12 cellular contexts compared by ENCODE assay signal in the genomic region with DNA sequence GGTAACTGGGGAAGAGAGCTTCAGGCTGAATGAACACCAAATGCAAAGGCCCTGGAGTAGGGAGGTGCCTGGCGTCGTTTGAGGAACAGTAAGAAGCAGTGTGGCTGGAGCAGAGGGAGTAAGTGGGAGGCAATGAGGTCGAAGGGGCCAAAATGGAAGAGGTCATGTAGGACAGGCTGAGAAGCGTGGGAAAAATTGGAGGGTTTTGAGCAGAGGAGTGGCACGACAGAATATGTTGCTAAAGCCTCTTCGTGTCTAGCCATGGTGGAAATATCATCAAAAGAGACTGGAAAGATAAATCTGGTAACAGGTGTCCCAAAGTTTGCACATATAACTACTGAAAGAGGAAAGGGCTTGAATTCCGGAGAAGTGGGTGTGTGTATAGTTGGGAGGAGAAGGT. TPM values are rescaled to one million over a fixed set of nuclear protein-coding genes. Genes with fewer than 3 reads are reported as not detected.
DNase-seq lines count a peak whose midpoint lies in the region; ATAC-seq and TF ChIP-seq lines count a peak whose summit lies in the region.
"Had no signal": no experiment of that assay in that cellular context is flagged by ENCODE, and none has a peak within 500 bp of the region (broad histone marks: within the 10 kb centered on the region; RNA-seq: fewer than 3 reads in every experiment).

No MANE protein-coding gene starts in this region.

- H3K36me3 Mint-ChIP-seq in CD4-positive, alpha-beta T cell (ENCODE audit: low read depth): peaks cover 5% of the 10 kb centered on the region
- H3K36me3 Mint-ChIP-seq in brain (no peaks in the 10 kb centered on the region), nephron progenitor cell (ENCODE audit: low read depth) (no peaks in the 10 kb centered on the region)
- H3K36me3 Mint-ChIP-seq: activated CD4-positive, alpha-beta memory T cell treated with anti-CD3 and anti-CD28 coated beads for 36 hours had no signal

- H3K4me1 ChIP-seq in Peyer's patch: peaks cover 0 to 24% (median 7%) of the 10 kb centered on the region in 4 donors

- peak overlapping the region; percentile 99 for H3K4me3 Mint-ChIP-seq in CD4-positive, alpha-beta T cell
- H3K4me3 Mint-ChIP-seq in brain (peak overlapping the region; percentile 85 to 95 (median 90)), nephron progenitor cell (peak overlapping the region; percentile 90)

- intact Hi-C loops in CD4-positive, alpha-beta T cell (cut with DNase I, micrococcal nuclease): no loop called here

- H3K27ac Mint-ChIP-seq in CD4-positive, alpha-beta T cell: no peak overlapping the region
- H3K27ac Mint-ChIP-seq in brain: peak overlapping the region; percentile 13 to 100 (median 100)
- H3K27ac Mint-ChIP-seq in nephron progenitor cell: no peak overlapping the region
- H3K27ac Mint-ChIP-seq: activated CD4-positive, alpha-beta memory T cell treated with anti-CD3 and anti-CD28 coated beads for 36 hours had no signal

- H3K9me3 Mint-ChIP-seq in CD4-positive, alpha-beta T cell: no peaks in the 10 kb centered on the region
- H3K9me3 Mint-ChIP-seq in brain: peaks cover 0 to 5% (median 0%) of the 10 kb centered on the region in 5 experiments
- no peaks in the 10 kb centered on the region for H3K9me3 Mint-ChIP-seq in nephron progenitor cell
- H3K9me3 Mint-ChIP-seq: activated CD4-positive, alpha-beta memory T cell treated with anti-CD3 and anti-CD28 coated beads for 36 hours had no signal

- TF ChIP-seq POLR2A in Peyer's patch (IDR thresholded peaks at IDR 0.05): no peak

- H3K27me3 Mint-ChIP-seq in CD4-positive, alpha-beta T cell: peaks cover 19% of the 10 kb centered on the region
- H3K27me3 Mint-ChIP-seq in brain: peaks cover 18% of the 10 kb centered on the region
- H3K27me3 Mint-ChIP-seq in nephron progenitor cell (ENCODE audit: low read depth, poor library complexity): peaks cover 61% of the 10 kb centered on the region

- no peaks in the 10 kb centered on the region for H3K36me3 ChIP-seq in Peyer's patch
- H3K36me3 ChIP-seq: upper lobe of left lung had no signal

- H3K4me3 ChIP-seq in Peyer's patch: no peak overlapping the region

- no peaks in the 10 kb centered on the region for H3K9me3 ChIP-seq in CD4-positive, alpha-beta T cell (ENCODE audit: control insufficient read depth, low read length)
- no peaks in the 10 kb centered on the region for H3K9me3 ChIP-seq in Peyer's patch
- H3K9me3 ChIP-seq: upper lobe of left lung had no signal

- POLR2A ChIA-PET in CD4-positive, alpha-beta T cell (lab: Charles Lee): no interaction called here

- H3K4me1 Mint-ChIP-seq in CD4-positive, alpha-beta T cell (ENCODE audit: low read depth): peaks cover 13% of the 10 kb centered on the region
- H3K4me1 Mint-ChIP-seq in brain (peaks cover 72% of the 10 kb centered on the region), nephron progenitor cell (peaks cover 25% of the 10 kb centered on the region)

- CTCF ChIA-PET in CD4-positive, alpha-beta T cell (lab: Charles Lee): no interaction called here

- H3K27ac ChIP-seq in CD4-positive, alpha-beta T cell (ENCODE audit: low read depth, low read length): no peak overlapping the region
- no peak overlapping the region for H3K27ac ChIP-seq in Peyer's patch
- H3K27ac ChIP-seq: upper lobe of left lung had no signal

- peaks cover 5% of the 10 kb centered on the region for H3K27me3 ChIP-seq in CD4-positive, alpha-beta T cell (ENCODE audit: control insufficient read depth, insufficient read depth, low read length)
- peaks cover 0 to 14% of the 10 kb centered on the region in 2 donors for H3K27me3 ChIP-seq in Peyer's patch

- no peak for DNase-seq in CD4-positive, alpha-beta T cell
- peak; percentile 70 for DNase-seq in DMS79 treated with DMSO at 0.1 percent for 48 hours (lab: John Stamatoyannopoulos, UW)
- DNase-seq in nephron progenitor cell: no peak
- no peak for DNase-seq in Peyer's patch
- DNase-seq in cerebellar cortex (ENCODE audit: low spot score): no peak
- no peak for DNase-seq in NCI-H2107 treated with DMSO at 0.1 percent for 48 hours (lab: John Stamatoyannopoulos, UW; ENCODE audit: unreplicated experiment)
- DNase-seq in HuH-7 (ENCODE audit: low spot score): no peak
- DNase-seq: activated CD4-positive, alpha-beta memory T cell treated with anti-CD3 and anti-CD28 coated beads for 36 hours; Kasumi-1; SIG-M5 had no signal

- no peak for TF ChIP-seq CTCF in CD4-positive, alpha-beta T cell (IDR thresholded peaks at IDR 0.05)
- TF ChIP-seq CTCF in brain (conservative IDR thresholded peaks at IDR 0.05) (no peak), nephron progenitor cell (IDR thresholded peaks at IDR 0.05) (no peak), Peyer's patch (IDR thresholded peaks at IDR 0.05) (no peak)

- no peak for ATAC-seq in CD4-positive, alpha-beta T cell (ENCODE audit: poor library complexity)

RNA-seq across cellular contexts. Expression of gene TRIM9, which starts 1.9 kb away (rescaled TPM):
- total RNA-seq in CD4-positive, alpha-beta T cell: under 1 TPM; 0.19 to 0.45 TPM
- polyA plus RNA-seq in brain (ENCODE audit: insufficient read depth, low read depth, low replicate concordance): 51.7 TPM
- total RNA-seq in Peyer's patch: 1 to 10 TPM in 2 of 4 donors, under 1 TPM in 2; 0.35 to 5.0 (median 2.2) TPM

Comparison
In these comparisons a context has a peak if more than half of its experiments do, and no peak if none do; other contexts are left out.
1. H3K27ac Mint-ChIP-seq: peak in brain (5 of 5); none in CD4-positive, alpha-beta T cell (single experiment) and nephron progenitor cell (single experiment).
2. Peak in every context shown above with its lines, with median percentiles within 50 percentile points of each other: H3K4me3 Mint-ChIP-seq.